ENCODE assay signal across 24 cellular contexts in the genomic region with DNA sequence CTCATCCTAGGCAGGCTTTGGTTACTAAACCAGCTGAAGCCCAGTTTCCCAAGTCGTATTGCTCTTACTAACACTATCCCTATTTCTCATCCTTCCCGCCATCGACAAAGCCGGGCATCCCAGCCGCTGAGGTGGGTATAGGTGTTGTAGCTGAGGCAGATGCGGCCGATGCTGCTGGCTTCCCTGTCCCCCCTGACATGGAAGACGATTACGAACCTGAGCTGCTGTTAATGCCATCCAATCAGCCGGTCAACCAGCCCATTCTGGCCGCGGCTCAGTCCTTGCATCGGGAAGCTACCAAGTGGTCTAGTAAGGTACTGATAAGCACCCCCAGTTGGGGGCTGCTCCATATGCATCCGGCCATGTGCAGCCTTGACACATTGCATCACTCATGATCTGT. TPM values are rescaled to one million over a fixed set of nuclear protein-coding genes. Genes with fewer than 3 reads are reported as not detected.
DNase-seq lines count a peak whose midpoint lies in the region; ATAC-seq and TF ChIP-seq lines count a peak whose summit lies in the region.
"Had no signal": no experiment of that assay in that cellular context is flagged by ENCODE, and none has a peak within 500 bp of the region (broad histone marks: within the 10 kb centered on the region; RNA-seq: fewer than 3 reads in every experiment).

No MANE protein-coding gene starts in this region.

- ATAC-seq in IMR-90 (ENCODE audit: low read depth) (no peak), GM18907 (IDR thresholded peaks at IDR 0.05; ENCODE audit: unreplicated experiment) (no peak)
- ATAC-seq in central memory CD8-positive, alpha-beta T cell (replicated peaks; ENCODE audit: extremely low read depth, poor library complexity, severe bottlenecking) = no peak
- ATAC-seq: SK-N-SH treated with all-trans-retinoic acid at 6 μM for 48 hours had no signal

- H2AFZ ChIP-seq in IMR-90 (replicated peaks; ENCODE audit: low read length, poor library complexity) = no peak overlapping the region
- no peak overlapping the region for H2AFZ ChIP-seq in neuronal stem cell (ENCODE audit: low read length)

- H3K27ac ChIP-seq in CD4-positive, alpha-beta memory T cell (ENCODE audit: low read depth, low read length) = no peak overlapping the region
- H3K27ac ChIP-seq in IMR-90 (ENCODE audit: insufficient read depth, low read length) (no peak overlapping the region), neuronal stem cell (replicated peaks; ENCODE audit: low read length) (no peak overlapping the region)
- H3K27ac ChIP-seq: C4-2B had no signal

- H3K9me3 ChIP-seq in CD4-positive, alpha-beta memory T cell (ENCODE audit: control insufficient read depth in 1 of 2, low read length in 2 of 2) = no peaks in the 10 kb centered on the region
- H3K9me3 ChIP-seq in IMR-90 (ENCODE audit: control insufficient read depth, insufficient read depth, low read length) (no peaks in the 10 kb centered on the region), neuronal stem cell (replicated peaks in 1 of 2; ENCODE audit: control insufficient read depth in 2 of 2, insufficient read depth in 1 of 2, low read depth in 1 of 2, low read length in 2 of 2) (no peaks in the 10 kb centered on the region)

- no peaks in the 10 kb centered on the region for H3K9me3 Mint-ChIP-seq in CD4-positive, alpha-beta memory T cell
- no peaks in the 10 kb centered on the region for H3K9me3 Mint-ChIP-seq in central memory CD8-positive, alpha-beta T cell
- H3K9me3 Mint-ChIP-seq: CD8-positive, alpha-beta memory T cell had no signal

- no peak for TF ChIP-seq POLR2A in IMR-90 (IDR thresholded peaks at IDR 0.05; ENCODE audit: low read depth, low read length)

- H3K27ac Mint-ChIP-seq in CD4-positive, alpha-beta memory T cell = peak overlapping the region in 4 of 7 donors; percentile 4 to 74 (median 50)
- H3K27ac Mint-ChIP-seq in central memory CD8-positive, alpha-beta T cell (ENCODE audit: low read depth) = peak overlapping the region; percentile 39

- no peak overlapping the region for H4K91ac ChIP-seq in IMR-90 (ENCODE audit: insufficient read depth, low read depth, low read length)
- no peak overlapping the region for H4K91ac ChIP-seq in neuronal stem cell (ENCODE audit: low read depth, low read length, poor library complexity)

- no peak overlapping the region for H2BK12ac ChIP-seq in neuronal stem cell (ENCODE audit: low read length)

- H3K36me3 Mint-ChIP-seq in CD4-positive, alpha-beta memory T cell = peaks cover 77 to 93% of the 10 kb centered on the region in 2 donors
- H3K36me3 Mint-ChIP-seq in central memory CD8-positive, alpha-beta T cell (ENCODE audit: insufficient read depth) = peaks cover 66% of the 10 kb centered on the region

- peaks cover 80% of the 10 kb centered on the region for H4K20me1 ChIP-seq in IMR-90 (ENCODE audit: insufficient read depth, low read length)

- TF ChIP-seq CTCF in IMR-90 (conservative IDR thresholded peaks at IDR 0.05; ENCODE audit: low read depth, low read length) = no peak

- H3K79me1 ChIP-seq in IMR-90 (ENCODE audit: low read depth in 1 of 2, low read length in 2 of 2) (peaks cover 72 to 93% of the 10 kb centered on the region in 2 experiments), neuronal stem cell (ENCODE audit: low read depth, low read length) (peaks cover 4% of the 10 kb centered on the region)

- H3K4ac ChIP-seq in IMR-90 (ENCODE audit: low read depth, low read length) (no peak overlapping the region), neuronal stem cell (ENCODE audit: low read length) (no peak overlapping the region)

- no peak overlapping the region for H3K4me2 ChIP-seq in IMR-90 (ENCODE audit: low read depth, low read length)
- no peak overlapping the region for H3K4me2 ChIP-seq in neuronal stem cell (ENCODE audit: insufficient read depth, low read length, poor library complexity, severe bottlenecking)

- H2AK5ac ChIP-seq in IMR-90 (ENCODE audit: low read depth, low read length) = no peak overlapping the region
- H2AK5ac ChIP-seq in neuronal stem cell (ENCODE audit: low read depth, low read length) = no peak overlapping the region

- dilution Hi-C loops in IMR-90 (cut with HindIII; ENCODE audit: low sequenced_read_pairs, unreplicated experiment) = no loop called here

- no peak overlapping the region for H3K56ac ChIP-seq in IMR-90 (ENCODE audit: extremely low read depth, insufficient read depth, low read length)

- CTCF ChIA-PET in CD4-positive, alpha-beta memory T cell (lab: Charles Lee; ENCODE audit: partially characterized antibody) = no interaction called here
- CTCF ChIA-PET in IMR-90 (lab: Yijun Ruan, JAX) = no interaction called here

- no peaks in the 10 kb centered on the region for H3K27me3 ChIP-seq in CD4-positive, alpha-beta memory T cell (ENCODE audit: insufficient read depth, low read length)
- H3K27me3 ChIP-seq in IMR-90 (ENCODE audit: control insufficient read depth, insufficient read depth, low read length) (no peaks in the 10 kb centered on the region), neuronal stem cell (ENCODE audit: control insufficient read depth in 3 of 3, insufficient read depth in 3 of 3, low read depth in 1 of 3, low read length in 3 of 3) (no peaks in the 10 kb centered on the region)

- no peak overlapping the region for H4K8ac ChIP-seq in IMR-90 (ENCODE audit: low read depth in 2 of 2, low read length in 2 of 2)
- H4K8ac ChIP-seq in neuronal stem cell (ENCODE audit: low read depth, low read length) = no peak overlapping the region

- H3K9ac ChIP-seq in IMR-90 (ENCODE audit: low read depth, low read length) (no peak overlapping the region), neuronal stem cell (ENCODE audit: low read depth, low read length, poor library complexity) (no peak overlapping the region)

- no TSS peak for BruUV-seq in IMR-90 (replicated peaks; lab: Mats Ljungman, UMichigan)

- no peak overlapping the region for H3K14ac ChIP-seq in IMR-90 (replicated peaks; ENCODE audit: low read depth, low read length)
- H3K14ac ChIP-seq in neuronal stem cell (ENCODE audit: low read length) = no peak overlapping the region

- H2BK20ac ChIP-seq in IMR-90 (ENCODE audit: low read depth, low read length) = no peak overlapping the region

- H2BK5ac ChIP-seq in IMR-90 (ENCODE audit: low read depth, low read length, poor library complexity, severe bottlenecking) = no peak overlapping the region
- no peak overlapping the region for H2BK5ac ChIP-seq in neuronal stem cell (ENCODE audit: low read length)

- in situ Hi-C loops in IMR-90 (cut with MboI; ENCODE audit: low sequenced_read_pairs) (no loop called here), ACHN (cut with HindIII; ENCODE audit: low pct_ligation_motif_present, low pct_unique_long_range_greater_than_20kb, low sequenced_read_pairs) (no loop called here)

- H3K36me3 ChIP-seq in CD4-positive, alpha-beta memory T cell (ENCODE audit: insufficient read depth, low read length) = peaks cover 88% of the 10 kb centered on the region
- H3K36me3 ChIP-seq in IMR-90 (ENCODE audit: control insufficient read depth, insufficient read depth, low read length) = peaks cover 80% of the 10 kb centered on the region
- peaks cover 71 to 99% of the 10 kb centered on the region in 2 donors for H3K36me3 ChIP-seq in neuronal stem cell (replicated peaks in 1 of 2; ENCODE audit: control insufficient read depth in 2 of 2, insufficient read depth in 2 of 2, low read length in 2 of 2)

- no peaks in the 10 kb centered on the region for H3K4me1 ChIP-seq in CD4-positive, alpha-beta memory T cell (ENCODE audit: insufficient read depth, low read length)
- peaks cover 6% of the 10 kb centered on the region for H3K4me1 ChIP-seq in IMR-90 (ENCODE audit: control insufficient read depth, insufficient read depth, low read length)
- H3K4me1 ChIP-seq in neuronal stem cell (ENCODE audit: control insufficient read depth in 2 of 2, insufficient read depth in 1 of 2, low read depth in 1 of 2, low read length in 2 of 2) = no peaks in the 10 kb centered on the region

- no peak for DNase-seq in CD4-positive, alpha-beta memory T cell
- no peak for DNase-seq in IMR-90
- DNase-seq in central memory CD8-positive, alpha-beta T cell (ENCODE audit: low spot score in 2 of 2) = no peak
- DNase-seq in neuronal stem cell (ENCODE audit: low spot score) = no peak
- DNase-seq in ACHN = no peak
- no peak for DNase-seq in AG08395 (ENCODE audit: low spot score)
- DNase-seq in EL = no peak
- DNase-seq: CD8-positive, alpha-beta memory T cell; DMS 273 treated with DMSO at 0.1 percent for 48 hours; DMS79; GF-D8; H7; Kasumi-1; NCI-H1092 treated with DMSO at 0.1 percent for 48 hours; NCI-H1436; NCI-H187; NCI-H2081 treated with DMSO at 0.1 percent for 48 hours; NCI-H2171; NCI-H345; NCI-H524; NCI-H748 treated with DMSO at 0.1 percent for 48 hours had no signal

- H3K23ac ChIP-seq in IMR-90 (ENCODE audit: low read depth, low read length) (no peak overlapping the region), neuronal stem cell (ENCODE audit: low read depth, low read length, poor library complexity) (peak overlapping the region; percentile 21)

- H2AK9ac ChIP-seq in IMR-90 (replicated peaks; ENCODE audit: low read depth, low read length, poor library complexity) = peak overlapping the region; percentile 6

- peaks cover 0 to 13% (median 5%) of the 10 kb centered on the region in 4 donors for H3K4me1 Mint-ChIP-seq in CD4-positive, alpha-beta memory T cell
- peaks cover 9% of the 10 kb centered on the region for H3K4me1 Mint-ChIP-seq in central memory CD8-positive, alpha-beta T cell

- intact Hi-C loops in CD4-positive, alpha-beta memory T cell (cut with micrococcal nuclease) = no loop called here
- intact Hi-C loops in IMR-90 (cut with micrococcal nuclease) = no loop called here

- H3K4me3 ChIP-seq in CD4-positive, alpha-beta memory T cell (ENCODE audit: low read length in 2 of 2) = no peak overlapping the region
- H3K4me3 ChIP-seq in IMR-90 (ENCODE audit: insufficient read depth, low read depth, low read length) (no peak overlapping the region), neuronal stem cell (ENCODE audit: low read length in 2 of 2) (no peak overlapping the region)

- no peak for TF ChIP-seq RAD21 in IMR-90 (IDR thresholded peaks at IDR 0.05; ENCODE audit: low read length)

- 98% methylated on average over 6 of the region's 14 CpGs; no CpG with 5 or more reads in 1 of the 2 experiments for WGBS in IMR-90 (ENCODE audit: extremely low coverage in 2 of 2, insufficient read length in 1 of 2), 2 experiments
- WGBS in neuronal stem cell (ENCODE audit: extremely low coverage in 2 of 2, insufficient read length in 2 of 2, insufficient replicate concordance in 1 of 2), 2 donors = no CpG with 5 or more reads among the region's 14 CpGs

- H3K9me1 ChIP-seq in IMR-90 (ENCODE audit: insufficient read depth, low read length) = peaks cover 18% of the 10 kb centered on the region

- no peak overlapping the region for H3K18ac ChIP-seq in IMR-90 (ENCODE audit: low read depth, low read length)
- H3K18ac ChIP-seq in neuronal stem cell (ENCODE audit: low read length) = no peak overlapping the region

- no peak overlapping the region for H2BK15ac ChIP-seq in IMR-90 (ENCODE audit: low read depth, low read length)
- H2BK15ac ChIP-seq in neuronal stem cell (ENCODE audit: low read length) = no peak overlapping the region

- H3K4me3 Mint-ChIP-seq in CD4-positive, alpha-beta memory T cell = no peak overlapping the region
- H3K4me3 Mint-ChIP-seq in central memory CD8-positive, alpha-beta T cell = no peak overlapping the region
- H3K4me3 Mint-ChIP-seq: CD8-positive, alpha-beta memory T cell had no signal

- H4K5ac ChIP-seq in IMR-90 (ENCODE audit: low read depth, low read length) = no peak overlapping the region

- H2BK120ac ChIP-seq in IMR-90 (ENCODE audit: low read depth, low read length) = no peak overlapping the region
- no peak overlapping the region for H2BK120ac ChIP-seq in neuronal stem cell (ENCODE audit: low read depth, low read length)

- POLR2A ChIA-PET in CD4-positive, alpha-beta memory T cell (lab: Charles Lee; ENCODE audit: partially characterized antibody) = no interaction called here
- POLR2A ChIA-PET in IMR-90 (lab: Charles Lee; ENCODE audit: unreplicated experiment) = no interaction called here

- no peaks in the 10 kb centered on the region for H3K27me3 Mint-ChIP-seq in CD4-positive, alpha-beta memory T cell
- no peaks in the 10 kb centered on the region for H3K27me3 Mint-ChIP-seq in central memory CD8-positive, alpha-beta T cell
- H3K27me3 Mint-ChIP-seq: CD8-positive, alpha-beta memory T cell had no signal

RNA-seq across cellular contexts. Expression of a gene that starts 38.8 kb away (rescaled TPM):
- 10 to 100 TPM; 38.6 to 38.8 TPM for total RNA-seq in CD4-positive, alpha-beta memory T cell
- 10 to 100 TPM; 28.7 to 37.7 TPM for polyA plus RNA-seq in CD4-positive, alpha-beta memory T cell
- 46.4 and 50.8 TPM in 2 replicates for total RNA-seq in IMR-90 (2012; rRNA removed)
- 21.6 and 26.6 TPM in 2 replicates for polyA plus RNA-seq in IMR-90 (2012; rRNA removed)
- 5.7 and 10.3 TPM in 2 replicates for polyA plus RNA-seq in IMR-90 (2012; cell fraction: cytosol; rRNA removed)
- polyA plus RNA-seq in IMR-90 (2012; cell fraction: nucleus; rRNA removed; ENCODE audit: low replicate concordance) = 3.2 and 22.1 TPM in 2 replicates
- polyA plus RNA-seq in neuronal stem cell (2013, experiment 1 of 2) = 37.3 TPM
- polyA plus RNA-seq in neuronal stem cell (2013, experiment 2 of 2) = 36.7 TPM

RNA-seq across cellular contexts. Expression of a gene that starts 39.2 kb away (rescaled TPM):
- total RNA-seq in CD4-positive, alpha-beta memory T cell = 10 to 100 TPM; 33.7 to 38.5 TPM
- polyA plus RNA-seq in CD4-positive, alpha-beta memory T cell = 10 to 100 TPM; 63.5 to 66.6 TPM
- 40.9 and 50.8 TPM in 2 replicates for total RNA-seq in IMR-90 (2012; rRNA removed)
- 24.0 and 30.6 TPM in 2 replicates for polyA plus RNA-seq in IMR-90 (2012; rRNA removed)
- polyA plus RNA-seq in IMR-90 (2012; cell fraction: cytosol; rRNA removed) = 6.3 and 10.5 TPM in 2 replicates
- polyA plus RNA-seq in IMR-90 (2012; cell fraction: nucleus; rRNA removed; ENCODE audit: low replicate concordance) = 2.0 and 9.9 TPM in 2 replicates
- polyA plus RNA-seq in neuronal stem cell (2013, experiment 1 of 2) = 29.5 TPM
- 28.1 TPM for polyA plus RNA-seq in neuronal stem cell (2013, experiment 2 of 2)
